41 cellular contexts compared by ENCODE assay signal in the genomic region with DNA sequence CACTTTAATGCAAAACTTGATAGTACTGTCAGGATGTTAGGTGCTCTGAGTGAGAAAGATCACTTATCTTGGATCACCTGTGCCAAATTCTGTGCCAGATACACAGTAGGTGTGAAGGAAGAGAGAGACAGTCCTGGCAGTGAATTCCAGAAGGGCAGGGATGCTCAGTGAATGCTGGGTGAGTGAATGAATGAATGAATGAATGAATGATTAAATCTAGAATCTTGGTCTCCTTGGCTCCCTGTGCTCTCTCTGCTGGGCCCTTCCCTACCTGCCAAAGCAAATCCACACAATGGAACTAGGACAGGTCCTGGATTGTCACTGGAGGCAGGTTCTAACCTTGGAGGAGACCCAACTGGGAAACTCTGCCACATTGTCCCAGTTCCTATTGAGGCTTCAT.
"Had no signal": no experiment of that assay in that cellular context is flagged by ENCODE, and none has a peak within 500 bp of the region (broad histone marks: within the 10 kb centered on the region; RNA-seq: fewer than 3 reads in every experiment).

No MANE protein-coding gene starts in this region.

- H3K36me3 Mint-ChIP-seq: activated naive CD4-positive, alpha-beta T cell treated with anti-CD3 and anti-CD28 coated beads, Interleukin-2, amount 10 ng/mL, durations not matched to agents 7 days and 5 days; activated naive CD4-positive, alpha-beta T cell treated with anti-CD3 and anti-CD28 coated beads, Interleukin-2, amount 50 U/mL, for 24 hours; activated naive CD4-positive, alpha-beta T cell treated with anti-CD3 and anti-CD28 coated beads, Interleukin-2, amount 50 U/mL, for 72 hours; activated naive CD8-positive, alpha-beta T cell; activated naive CD8-positive, alpha-beta T cell treated with anti-CD3 and anti-CD28 coated beads for 36 hours; activated naive CD8-positive, alpha-beta T cell treated with anti-CD3 and anti-CD28 coated beads, Interleukin-2, amount 10 ng/mL, durations not matched to agents 7 days and 5 days; brain had no signal

- DNase-seq: activated effector memory CD4-positive, alpha-beta T cell treated with anti-CD3 and anti-CD28 coated beads, Interleukin-2, amount 50 U/mL, for 16 hours; activated effector memory CD4-positive, alpha-beta T cell treated with Interleukin-2 at 50 U/mL for 16 hours; activated gamma-delta T cell; activated gamma-delta T cell treated with Interleukin-2 at 50 U/mL for 16 hours; activated naive CD4-positive, alpha-beta T cell; activated naive CD4-positive, alpha-beta T cell treated with anti-CD3 and anti-CD28 coated beads for 36 hours; activated naive CD4-positive, alpha-beta T cell treated with anti-CD3 and anti-CD28 coated beads, Interleukin-2, amount 10 ng/mL, durations not matched to agents 7 days and 5 days; activated naive CD4-positive, alpha-beta T cell treated with anti-CD3 and anti-CD28 coated beads, Interleukin-2, amount 50 U/mL, for 16 hours; activated naive CD4-positive, alpha-beta T cell treated with Interleukin-2 at 50 U/mL for 16 hours; activated naive CD8-positive, alpha-beta T cell treated with anti-CD3 and anti-CD28 coated beads for 36 hours; activated naive CD8-positive, alpha-beta T cell treated with anti-CD3 and anti-CD28 coated beads, Interleukin-2, amount 10 ng/mL, durations not matched to agents 7 days and 5 days; activated naive CD8-positive, alpha-beta T cell treated with anti-CD3 and anti-CD28 coated beads, Interleukin-2, amount 50 U/mL, for 24 hours; activated T-cell treated with anti-CD3 and anti-CD28 coated beads for 4 hours; activated T-cell treated with anti-CD3 and anti-CD28 coated beads, Interleukin-2, amount 50 U/mL, for 1 hour; activated T-cell treated with anti-CD3 and anti-CD28 coated beads, Interleukin-2, amount 50 U/mL, for 24 hours; activated T-cell treated with anti-CD3 and anti-CD28 coated beads, Interleukin-2, amount 50 U/mL, for 4 hours; activated T-cell treated with anti-CD3 and anti-CD28 coated beads, Interleukin-2, amount 50 U/mL, for 48 hours; activated T-cell treated with anti-CD3 and anti-CD28 coated beads, Interleukin-2, amount 50 U/mL, for 72 hours; amniotic stem cell; amygdala; anterior cingulate cortex; aorta; body of pancreas; brain microvascular endothelial cell; caudate nucleus; central memory CD4-positive, alpha-beta T cell; cerebellar nuclear complex had no signal

- FAIRE-seq: astrocyte, bronchial epithelial cell had no signal

- H3K9me3 ChIP-seq: adrenal gland, ascending aorta, body of pancreas, breast epithelium had no signal

- H3K27me3 ChIP-seq: adrenal gland, ascending aorta, body of pancreas, brain microvascular endothelial cell, breast epithelium, cardiac muscle cell had no signal

- ATAC-seq: activated naive CD4-positive, alpha-beta T cell treated with anti-CD3 and anti-CD28 coated beads, Interleukin-2, amount 50 U/mL, for 72 hours; activated naive CD8-positive, alpha-beta T cell treated with anti-CD3 and anti-CD28 coated beads, Interleukin-2, amount 50 U/mL, for 24 hours; activated T-cell treated with anti-CD3 and anti-CD28 coated beads, Interleukin-2, amount 50 U/mL, for 4 hours; activated T-cell treated with anti-CD3 and anti-CD28 coated beads, Interleukin-2, amount 50 U/mL, for 72 hours; activated T-helper 17 cell treated with anti-CD3 and anti-CD28 coated beads, Interleukin-2, amount 50 U/mL, for 72 hours; body of pancreas had no signal

- H3K4me3 ChIP-seq: adrenal gland, ascending aorta, body of pancreas, breast epithelium, cardiac muscle cell had no signal

- H3K4me1 Mint-ChIP-seq: activated naive CD4-positive, alpha-beta T cell treated with anti-CD3 and anti-CD28 coated beads, Interleukin-2, amount 10 ng/mL, durations not matched to agents 7 days and 5 days; activated naive CD4-positive, alpha-beta T cell treated with anti-CD3 and anti-CD28 coated beads, Interleukin-2, amount 50 U/mL, for 24 hours; activated naive CD8-positive, alpha-beta T cell treated with anti-CD3 and anti-CD28 coated beads for 36 hours; activated naive CD8-positive, alpha-beta T cell treated with anti-CD3 and anti-CD28 coated beads, Interleukin-2, amount 10 ng/mL, durations not matched to agents 7 days and 5 days; activated naive CD8-positive, alpha-beta T cell treated with anti-CD3 and anti-CD28 coated beads, Interleukin-2, amount 50 U/mL, for 24 hours; activated T-helper 17 cell treated with anti-CD3 and anti-CD28 coated beads, Interleukin-2, amount 50 U/mL, for 72 hours; central memory CD8-positive, alpha-beta T cell had no signal

- H3K36me3 ChIP-seq: adrenal gland, ascending aorta, brain microvascular endothelial cell, breast epithelium, cardiac muscle cell had no signal

- H3K27me3 Mint-ChIP-seq: activated naive CD4-positive, alpha-beta T cell treated with anti-CD3 and anti-CD28 coated beads, Interleukin-2, amount 10 ng/mL, durations not matched to agents 7 days and 5 days; activated naive CD4-positive, alpha-beta T cell treated with anti-CD3 and anti-CD28 coated beads, Interleukin-2, amount 50 U/mL, for 24 hours; activated naive CD8-positive, alpha-beta T cell treated with anti-CD3 and anti-CD28 coated beads, Interleukin-2, amount 10 ng/mL, durations not matched to agents 7 days and 5 days; activated naive CD8-positive, alpha-beta T cell treated with anti-CD3 and anti-CD28 coated beads, Interleukin-2, amount 50 U/mL, for 24 hours had no signal

- H3K27ac ChIP-seq: adrenal gland, ascending aorta, body of pancreas, brain microvascular endothelial cell, breast epithelium, cardiac muscle cell had no signal

- H3K9me3 Mint-ChIP-seq: activated naive CD4-positive, alpha-beta T cell treated with anti-CD3 and anti-CD28 coated beads for 36 hours; activated naive CD4-positive, alpha-beta T cell treated with anti-CD3 and anti-CD28 coated beads, Interleukin-2, amount 10 ng/mL, durations not matched to agents 7 days and 5 days; activated naive CD4-positive, alpha-beta T cell treated with anti-CD3 and anti-CD28 coated beads, Interleukin-2, amount 50 U/mL, for 24 hours; activated naive CD4-positive, alpha-beta T cell treated with anti-CD3 and anti-CD28 coated beads, Interleukin-2, amount 50 U/mL, for 72 hours; activated naive CD8-positive, alpha-beta T cell treated with anti-CD3 and anti-CD28 coated beads for 36 hours; activated naive CD8-positive, alpha-beta T cell treated with anti-CD3 and anti-CD28 coated beads, Interleukin-2, amount 10 ng/mL, durations not matched to agents 7 days and 5 days; activated naive CD8-positive, alpha-beta T cell treated with anti-CD3 and anti-CD28 coated beads, Interleukin-2, amount 50 U/mL, for 24 hours; activated T-cell treated with anti-CD3 and anti-CD28 coated beads, Interleukin-2, amount 50 U/mL, for 24 hours; activated T-cell treated with anti-CD3 and anti-CD28 coated beads, Interleukin-2, amount 50 U/mL, for 4 hours; activated T-cell treated with anti-CD3 and anti-CD28 coated beads, Interleukin-2, amount 50 U/mL, for 72 hours; activated T-helper 1 cell treated with anti-CD3 and anti-CD28 coated beads, Interleukin-12 subunit alpha, Interleukin-12 subunit beta, Interleukin-2, Interleukin-4 antibody, amounts not matched to agents 30 ng/mL and 10 ng/mL and 1 ng/mL, durations not matched to agents 14 hours and 24 hours and 36 hours; activated T-helper 17 cell treated with anti-CD3 and anti-CD28 coated beads, Interleukin-2, amount 50 U/mL, for 72 hours; activated T-helper 2 cell treated with anti-CD3 and anti-CD28 coated beads, Interferon-gamma antibody, Interleukin-2, Interleukin-4, amounts not matched to agents 10 μg/mL and 5 μg/mL and 100 μg/mL, durations not matched to agents 14 hours and 24 hours and 36 hours; brain; central memory CD8-positive, alpha-beta T cell had no signal

- H3K4me1 ChIP-seq: adrenal gland, ascending aorta, body of pancreas, breast epithelium had no signal

- H3K4me3 Mint-ChIP-seq: activated naive CD4-positive, alpha-beta T cell treated with anti-CD3 and anti-CD28 coated beads for 36 hours; activated naive CD4-positive, alpha-beta T cell treated with anti-CD3 and anti-CD28 coated beads, Interleukin-2, amount 10 ng/mL, durations not matched to agents 7 days and 5 days; activated naive CD4-positive, alpha-beta T cell treated with anti-CD3 and anti-CD28 coated beads, Interleukin-2, amount 50 U/mL, for 24 hours; activated naive CD8-positive, alpha-beta T cell; activated naive CD8-positive, alpha-beta T cell treated with anti-CD3 and anti-CD28 coated beads for 36 hours; activated naive CD8-positive, alpha-beta T cell treated with anti-CD3 and anti-CD28 coated beads, Interleukin-2, amount 10 ng/mL, durations not matched to agents 7 days and 5 days; activated naive CD8-positive, alpha-beta T cell treated with anti-CD3 and anti-CD28 coated beads, Interleukin-2, amount 50 U/mL, for 24 hours; activated T-cell treated with anti-CD3 and anti-CD28 coated beads, Interleukin-2, amount 50 U/mL, for 24 hours; activated T-cell treated with anti-CD3 and anti-CD28 coated beads, Interleukin-2, amount 50 U/mL, for 4 hours; activated T-cell treated with anti-CD3 and anti-CD28 coated beads, Interleukin-2, amount 50 U/mL, for 72 hours; activated T-helper 1 cell treated with anti-CD3 and anti-CD28 coated beads, Interleukin-12 subunit alpha, Interleukin-12 subunit beta, Interleukin-2, Interleukin-4 antibody, amounts not matched to agents 30 ng/mL and 10 ng/mL and 1 ng/mL, durations not matched to agents 14 hours and 24 hours and 36 hours; activated T-helper 17 cell treated with anti-CD3 and anti-CD28 coated beads, Interleukin-2, amount 50 U/mL, for 72 hours; brain; central memory CD8-positive, alpha-beta T cell had no signal

- H3K27ac Mint-ChIP-seq: activated naive CD4-positive, alpha-beta T cell treated with anti-CD3 and anti-CD28 coated beads for 36 hours; activated naive CD4-positive, alpha-beta T cell treated with anti-CD3 and anti-CD28 coated beads, Interleukin-2, amount 10 ng/mL, durations not matched to agents 7 days and 5 days; activated naive CD4-positive, alpha-beta T cell treated with anti-CD3 and anti-CD28 coated beads, Interleukin-2, amount 50 U/mL, for 24 hours; activated naive CD4-positive, alpha-beta T cell treated with anti-CD3 and anti-CD28 coated beads, Interleukin-2, amount 50 U/mL, for 72 hours; activated naive CD8-positive, alpha-beta T cell; activated naive CD8-positive, alpha-beta T cell treated with anti-CD3 and anti-CD28 coated beads for 36 hours; activated naive CD8-positive, alpha-beta T cell treated with anti-CD3 and anti-CD28 coated beads, Interleukin-2, amount 10 ng/mL, durations not matched to agents 7 days and 5 days; activated naive CD8-positive, alpha-beta T cell treated with anti-CD3 and anti-CD28 coated beads, Interleukin-2, amount 50 U/mL, for 24 hours; activated T-cell treated with anti-CD3 and anti-CD28 coated beads, Interleukin-2, amount 50 U/mL, for 24 hours; activated T-cell treated with anti-CD3 and anti-CD28 coated beads, Interleukin-2, amount 50 U/mL, for 72 hours; activated T-helper 1 cell treated with anti-CD3 and anti-CD28 coated beads, Interleukin-12 subunit alpha, Interleukin-12 subunit beta, Interleukin-2, Interleukin-4 antibody, amounts not matched to agents 30 ng/mL and 10 ng/mL and 1 ng/mL, durations not matched to agents 14 hours and 24 hours and 36 hours; activated T-helper 17 cell treated with anti-CD3 and anti-CD28 coated beads, Interleukin-2, amount 50 U/mL, for 72 hours; activated T-helper 2 cell treated with anti-CD3 and anti-CD28 coated beads, Interferon-gamma antibody, Interleukin-2, Interleukin-4, amounts not matched to agents 10 μg/mL and 5 μg/mL and 100 μg/mL, durations not matched to agents 14 hours and 24 hours and 36 hours had no signal
